Comparison of ENCODE assay signal across 2 cellular contexts in the genomic region with DNA sequence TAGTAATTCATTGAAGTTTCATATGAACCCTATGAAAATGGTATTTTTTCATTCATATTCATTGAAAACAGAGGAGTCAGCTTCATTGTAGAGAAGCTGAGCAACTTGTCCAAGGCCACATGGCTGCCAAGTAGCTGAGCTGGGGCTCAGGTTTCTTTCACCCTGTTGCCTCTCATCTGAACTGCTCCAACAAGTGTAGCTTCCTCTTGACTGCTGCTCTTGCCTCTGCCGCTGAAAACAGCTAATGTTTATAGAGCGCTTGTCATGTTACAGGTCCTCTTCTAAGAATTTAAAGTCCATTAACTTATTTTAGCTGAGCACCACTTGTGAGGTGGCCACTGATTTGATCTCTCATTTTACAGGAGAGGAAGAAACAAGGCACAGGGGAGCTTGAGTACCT.
TF ChIP-seq lines count a peak whose summit lies in the region.

No MANE protein-coding gene starts in this region.

TF ChIP-seq in WTC11, 78 proteins besides CTCF, POLR2A, EP300 and RAD21 (continued from another document and continues in another):
- TF ChIP-seq, protein P1, sequence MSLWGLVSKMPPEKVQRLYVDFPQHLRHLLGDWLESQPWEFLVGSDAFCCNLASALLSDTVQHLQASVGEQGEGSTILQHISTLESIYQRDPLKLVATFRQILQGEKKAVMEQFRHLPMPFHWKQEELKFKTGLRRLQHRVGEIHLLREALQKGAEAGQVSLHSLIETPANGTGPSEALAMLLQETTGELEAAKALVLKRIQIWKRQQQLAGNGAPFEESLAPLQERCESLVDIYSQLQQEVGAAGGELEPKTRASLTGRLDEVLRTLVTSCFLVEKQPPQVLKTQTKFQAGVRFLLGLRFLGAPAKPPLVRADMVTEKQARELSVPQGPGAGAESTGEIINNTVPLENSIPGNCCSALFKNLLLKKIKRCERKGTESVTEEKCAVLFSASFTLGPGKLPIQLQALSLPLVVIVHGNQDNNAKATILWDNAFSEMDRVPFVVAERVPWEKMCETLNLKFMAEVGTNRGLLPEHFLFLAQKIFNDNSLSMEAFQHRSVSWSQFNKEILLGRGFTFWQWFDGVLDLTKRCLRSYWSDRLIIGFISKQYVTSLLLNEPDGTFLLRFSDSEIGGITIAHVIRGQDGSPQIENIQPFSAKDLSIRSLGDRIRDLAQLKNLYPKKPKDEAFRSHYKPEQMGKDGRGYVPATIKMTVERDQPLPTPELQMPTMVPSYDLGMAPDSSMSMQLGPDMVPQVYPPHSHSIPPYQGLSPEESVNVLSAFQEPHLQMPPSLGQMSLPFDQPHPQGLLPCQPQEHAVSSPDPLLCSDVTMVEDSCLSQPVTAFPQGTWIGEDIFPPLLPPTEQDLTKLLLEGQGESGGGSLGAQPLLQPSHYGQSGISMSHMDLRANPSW (CRISPR knock-in tag; conservative IDR thresholded peaks at IDR 0.05; ENCODE audit: low read depth) = no peak
- TF ChIP-seq, protein P2, sequence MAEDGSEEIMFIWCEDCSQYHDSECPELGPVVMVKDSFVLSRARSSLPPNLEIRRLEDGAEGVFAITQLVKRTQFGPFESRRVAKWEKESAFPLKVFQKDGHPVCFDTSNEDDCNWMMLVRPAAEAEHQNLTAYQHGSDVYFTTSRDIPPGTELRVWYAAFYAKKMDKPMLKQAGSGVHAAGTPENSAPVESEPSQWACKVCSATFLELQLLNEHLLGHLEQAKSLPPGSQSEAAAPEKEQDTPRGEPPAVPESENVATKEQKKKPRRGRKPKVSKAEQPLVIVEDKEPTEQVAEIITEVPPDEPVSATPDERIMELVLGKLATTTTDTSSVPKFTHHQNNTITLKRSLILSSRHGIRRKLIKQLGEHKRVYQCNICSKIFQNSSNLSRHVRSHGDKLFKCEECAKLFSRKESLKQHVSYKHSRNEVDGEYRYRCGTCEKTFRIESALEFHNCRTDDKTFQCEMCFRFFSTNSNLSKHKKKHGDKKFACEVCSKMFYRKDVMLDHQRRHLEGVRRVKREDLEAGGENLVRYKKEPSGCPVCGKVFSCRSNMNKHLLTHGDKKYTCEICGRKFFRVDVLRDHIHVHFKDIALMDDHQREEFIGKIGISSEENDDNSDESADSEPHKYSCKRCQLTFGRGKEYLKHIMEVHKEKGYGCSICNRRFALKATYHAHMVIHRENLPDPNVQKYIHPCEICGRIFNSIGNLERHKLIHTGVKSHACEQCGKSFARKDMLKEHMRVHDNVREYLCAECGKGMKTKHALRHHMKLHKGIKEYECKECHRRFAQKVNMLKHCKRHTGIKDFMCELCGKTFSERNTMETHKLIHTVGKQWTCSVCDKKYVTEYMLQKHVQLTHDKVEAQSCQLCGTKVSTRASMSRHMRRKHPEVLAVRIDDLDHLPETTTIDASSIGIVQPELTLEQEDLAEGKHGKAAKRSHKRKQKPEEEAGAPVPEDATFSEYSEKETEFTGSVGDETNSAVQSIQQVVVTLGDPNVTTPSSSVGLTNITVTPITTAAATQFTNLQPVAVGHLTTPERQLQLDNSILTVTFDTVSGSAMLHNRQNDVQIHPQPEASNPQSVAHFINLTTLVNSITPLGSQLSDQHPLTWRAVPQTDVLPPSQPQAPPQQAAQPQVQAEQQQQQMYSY (CRISPR knock-in tag; IDR thresholded peaks at IDR 0.05) = no peak
- TF ChIP-seq ZNF219 (CRISPR knock-in tag; IDR thresholded peaks at IDR 0.05; ENCODE audit: borderline replicate concordance) (no peak), SOX15 (CRISPR knock-in tag; IDR thresholded peaks at IDR 0.05) (no peak), ZBTB21 (CRISPR knock-in tag; IDR thresholded peaks at IDR 0.05; ENCODE audit: borderline replicate concordance) (no peak), PRRX2 (CRISPR knock-in tag; IDR thresholded peaks at IDR 0.05) (no peak)
- TF ChIP-seq, protein P3, sequence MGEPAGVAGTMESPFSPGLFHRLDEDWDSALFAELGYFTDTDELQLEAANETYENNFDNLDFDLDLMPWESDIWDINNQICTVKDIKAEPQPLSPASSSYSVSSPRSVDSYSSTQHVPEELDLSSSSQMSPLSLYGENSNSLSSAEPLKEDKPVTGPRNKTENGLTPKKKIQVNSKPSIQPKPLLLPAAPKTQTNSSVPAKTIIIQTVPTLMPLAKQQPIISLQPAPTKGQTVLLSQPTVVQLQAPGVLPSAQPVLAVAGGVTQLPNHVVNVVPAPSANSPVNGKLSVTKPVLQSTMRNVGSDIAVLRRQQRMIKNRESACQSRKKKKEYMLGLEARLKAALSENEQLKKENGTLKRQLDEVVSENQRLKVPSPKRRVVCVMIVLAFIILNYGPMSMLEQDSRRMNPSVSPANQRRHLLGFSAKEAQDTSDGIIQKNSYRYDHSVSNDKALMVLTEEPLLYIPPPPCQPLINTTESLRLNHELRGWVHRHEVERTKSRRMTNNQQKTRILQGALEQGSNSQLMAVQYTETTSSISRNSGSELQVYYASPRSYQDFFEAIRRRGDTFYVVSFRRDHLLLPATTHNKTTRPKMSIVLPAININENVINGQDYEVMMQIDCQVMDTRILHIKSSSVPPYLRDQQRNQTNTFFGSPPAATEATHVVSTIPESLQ (CRISPR knock-in tag; IDR thresholded peaks at IDR 0.05) = no peak
- TF ChIP-seq, protein P4, sequence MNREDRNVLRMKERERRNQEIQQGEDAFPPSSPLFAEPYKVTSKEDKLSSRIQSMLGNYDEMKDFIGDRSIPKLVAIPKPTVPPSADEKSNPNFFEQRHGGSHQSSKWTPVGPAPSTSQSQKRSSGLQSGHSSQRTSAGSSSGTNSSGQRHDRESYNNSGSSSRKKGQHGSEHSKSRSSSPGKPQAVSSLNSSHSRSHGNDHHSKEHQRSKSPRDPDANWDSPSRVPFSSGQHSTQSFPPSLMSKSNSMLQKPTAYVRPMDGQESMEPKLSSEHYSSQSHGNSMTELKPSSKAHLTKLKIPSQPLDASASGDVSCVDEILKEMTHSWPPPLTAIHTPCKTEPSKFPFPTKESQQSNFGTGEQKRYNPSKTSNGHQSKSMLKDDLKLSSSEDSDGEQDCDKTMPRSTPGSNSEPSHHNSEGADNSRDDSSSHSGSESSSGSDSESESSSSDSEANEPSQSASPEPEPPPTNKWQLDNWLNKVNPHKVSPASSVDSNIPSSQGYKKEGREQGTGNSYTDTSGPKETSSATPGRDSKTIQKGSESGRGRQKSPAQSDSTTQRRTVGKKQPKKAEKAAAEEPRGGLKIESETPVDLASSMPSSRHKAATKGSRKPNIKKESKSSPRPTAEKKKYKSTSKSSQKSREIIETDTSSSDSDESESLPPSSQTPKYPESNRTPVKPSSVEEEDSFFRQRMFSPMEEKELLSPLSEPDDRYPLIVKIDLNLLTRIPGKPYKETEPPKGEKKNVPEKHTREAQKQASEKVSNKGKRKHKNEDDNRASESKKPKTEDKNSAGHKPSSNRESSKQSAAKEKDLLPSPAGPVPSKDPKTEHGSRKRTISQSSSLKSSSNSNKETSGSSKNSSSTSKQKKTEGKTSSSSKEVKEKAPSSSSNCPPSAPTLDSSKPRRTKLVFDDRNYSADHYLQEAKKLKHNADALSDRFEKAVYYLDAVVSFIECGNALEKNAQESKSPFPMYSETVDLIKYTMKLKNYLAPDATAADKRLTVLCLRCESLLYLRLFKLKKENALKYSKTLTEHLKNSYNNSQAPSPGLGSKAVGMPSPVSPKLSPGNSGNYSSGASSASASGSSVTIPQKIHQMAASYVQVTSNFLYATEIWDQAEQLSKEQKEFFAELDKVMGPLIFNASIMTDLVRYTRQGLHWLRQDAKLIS (CRISPR knock-in tag; IDR thresholded peaks at IDR 0.05; ENCODE audit: borderline replicate concordance) = no peak
- TF ChIP-seq, protein P5, sequence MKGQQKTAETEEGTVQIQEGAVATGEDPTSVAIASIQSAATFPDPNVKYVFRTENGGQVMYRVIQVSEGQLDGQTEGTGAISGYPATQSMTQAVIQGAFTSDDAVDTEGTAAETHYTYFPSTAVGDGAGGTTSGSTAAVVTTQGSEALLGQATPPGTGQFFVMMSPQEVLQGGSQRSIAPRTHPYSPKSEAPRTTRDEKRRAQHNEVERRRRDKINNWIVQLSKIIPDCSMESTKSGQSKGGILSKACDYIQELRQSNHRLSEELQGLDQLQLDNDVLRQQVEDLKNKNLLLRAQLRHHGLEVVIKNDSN (CRISPR knock-in tag; IDR thresholded peaks at IDR 0.05) = no peak

TF ChIP-seq in SK-N-SH treated with all-trans-retinoic acid at 6 μM for 48 hours, 23 proteins besides CTCF, POLR2A, EP300 and RAD21 (continued from another document):
- TF ChIP-seq, protein P6, sequence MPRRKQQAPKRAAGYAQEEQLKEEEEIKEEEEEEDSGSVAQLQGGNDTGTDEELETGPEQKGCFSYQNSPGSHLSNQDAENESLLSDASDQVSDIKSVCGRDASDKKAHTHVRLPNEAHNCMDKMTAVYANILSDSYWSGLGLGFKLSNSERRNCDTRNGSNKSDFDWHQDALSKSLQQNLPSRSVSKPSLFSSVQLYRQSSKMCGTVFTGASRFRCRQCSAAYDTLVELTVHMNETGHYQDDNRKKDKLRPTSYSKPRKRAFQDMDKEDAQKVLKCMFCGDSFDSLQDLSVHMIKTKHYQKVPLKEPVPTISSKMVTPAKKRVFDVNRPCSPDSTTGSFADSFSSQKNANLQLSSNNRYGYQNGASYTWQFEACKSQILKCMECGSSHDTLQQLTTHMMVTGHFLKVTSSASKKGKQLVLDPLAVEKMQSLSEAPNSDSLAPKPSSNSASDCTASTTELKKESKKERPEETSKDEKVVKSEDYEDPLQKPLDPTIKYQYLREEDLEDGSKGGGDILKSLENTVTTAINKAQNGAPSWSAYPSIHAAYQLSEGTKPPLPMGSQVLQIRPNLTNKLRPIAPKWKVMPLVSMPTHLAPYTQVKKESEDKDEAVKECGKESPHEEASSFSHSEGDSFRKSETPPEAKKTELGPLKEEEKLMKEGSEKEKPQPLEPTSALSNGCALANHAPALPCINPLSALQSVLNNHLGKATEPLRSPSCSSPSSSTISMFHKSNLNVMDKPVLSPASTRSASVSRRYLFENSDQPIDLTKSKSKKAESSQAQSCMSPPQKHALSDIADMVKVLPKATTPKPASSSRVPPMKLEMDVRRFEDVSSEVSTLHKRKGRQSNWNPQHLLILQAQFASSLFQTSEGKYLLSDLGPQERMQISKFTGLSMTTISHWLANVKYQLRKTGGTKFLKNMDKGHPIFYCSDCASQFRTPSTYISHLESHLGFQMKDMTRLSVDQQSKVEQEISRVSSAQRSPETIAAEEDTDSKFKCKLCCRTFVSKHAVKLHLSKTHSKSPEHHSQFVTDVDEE (CRISPR knock-in tag; IDR thresholded peaks at IDR 0.05) = no peak
- TF ChIP-seq SNAI2 (CRISPR knock-in tag; IDR thresholded peaks at IDR 0.05) = no peak
- TF ChIP-seq ARNTL (CRISPR knock-in tag; IDR thresholded peaks at IDR 0.05; ENCODE audit: borderline replicate concordance, low read depth) = no peak
- TF ChIP-seq, protein P7, sequence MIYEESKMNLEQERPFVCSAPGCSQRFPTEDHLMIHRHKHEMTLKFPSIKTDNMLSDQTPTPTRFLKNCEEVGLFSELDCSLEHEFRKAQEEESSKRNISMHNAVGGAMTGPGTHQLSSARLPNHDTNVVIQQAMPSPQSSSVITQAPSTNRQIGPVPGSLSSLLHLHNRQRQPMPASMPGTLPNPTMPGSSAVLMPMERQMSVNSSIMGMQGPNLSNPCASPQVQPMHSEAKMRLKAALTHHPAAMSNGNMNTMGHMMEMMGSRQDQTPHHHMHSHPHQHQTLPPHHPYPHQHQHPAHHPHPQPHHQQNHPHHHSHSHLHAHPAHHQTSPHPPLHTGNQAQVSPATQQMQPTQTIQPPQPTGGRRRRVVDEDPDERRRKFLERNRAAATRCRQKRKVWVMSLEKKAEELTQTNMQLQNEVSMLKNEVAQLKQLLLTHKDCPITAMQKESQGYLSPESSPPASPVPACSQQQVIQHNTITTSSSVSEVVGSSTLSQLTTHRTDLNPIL (CRISPR knock-in tag; IDR thresholded peaks at IDR 0.05; ENCODE audit: low read depth) = no peak
- TF ChIP-seq, protein P8, sequence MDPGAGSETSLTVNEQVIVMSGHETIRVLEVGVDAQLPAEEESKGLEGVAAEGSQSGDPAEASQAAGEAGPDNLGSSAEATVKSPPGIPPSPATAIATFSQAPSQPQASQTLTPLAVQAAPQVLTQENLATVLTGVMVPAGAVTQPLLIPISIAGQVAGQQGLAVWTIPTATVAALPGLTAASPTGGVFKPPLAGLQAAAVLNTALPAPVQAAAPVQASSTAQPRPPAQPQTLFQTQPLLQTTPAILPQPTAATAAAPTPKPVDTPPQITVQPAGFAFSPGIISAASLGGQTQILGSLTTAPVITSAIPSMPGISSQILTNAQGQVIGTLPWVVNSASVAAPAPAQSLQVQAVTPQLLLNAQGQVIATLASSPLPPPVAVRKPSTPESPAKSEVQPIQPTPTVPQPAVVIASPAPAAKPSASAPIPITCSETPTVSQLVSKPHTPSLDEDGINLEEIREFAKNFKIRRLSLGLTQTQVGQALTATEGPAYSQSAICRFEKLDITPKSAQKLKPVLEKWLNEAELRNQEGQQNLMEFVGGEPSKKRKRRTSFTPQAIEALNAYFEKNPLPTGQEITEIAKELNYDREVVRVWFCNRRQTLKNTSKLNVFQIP (CRISPR knock-in tag; IDR thresholded peaks at IDR 0.05; ENCODE audit: borderline replicate concordance, low read depth) = no peak
- TF ChIP-seq ZNF70 (CRISPR knock-in tag; IDR thresholded peaks at IDR 0.05) = no peak
- TF ChIP-seq ISL1 (CRISPR knock-in tag; IDR thresholded peaks at IDR 0.05) = no peak
- TF ChIP-seq ZNF565 (CRISPR knock-in tag; conservative IDR thresholded peaks at IDR 0.05; ENCODE audit: low read depth) = no peak
- TF ChIP-seq, protein P9, sequence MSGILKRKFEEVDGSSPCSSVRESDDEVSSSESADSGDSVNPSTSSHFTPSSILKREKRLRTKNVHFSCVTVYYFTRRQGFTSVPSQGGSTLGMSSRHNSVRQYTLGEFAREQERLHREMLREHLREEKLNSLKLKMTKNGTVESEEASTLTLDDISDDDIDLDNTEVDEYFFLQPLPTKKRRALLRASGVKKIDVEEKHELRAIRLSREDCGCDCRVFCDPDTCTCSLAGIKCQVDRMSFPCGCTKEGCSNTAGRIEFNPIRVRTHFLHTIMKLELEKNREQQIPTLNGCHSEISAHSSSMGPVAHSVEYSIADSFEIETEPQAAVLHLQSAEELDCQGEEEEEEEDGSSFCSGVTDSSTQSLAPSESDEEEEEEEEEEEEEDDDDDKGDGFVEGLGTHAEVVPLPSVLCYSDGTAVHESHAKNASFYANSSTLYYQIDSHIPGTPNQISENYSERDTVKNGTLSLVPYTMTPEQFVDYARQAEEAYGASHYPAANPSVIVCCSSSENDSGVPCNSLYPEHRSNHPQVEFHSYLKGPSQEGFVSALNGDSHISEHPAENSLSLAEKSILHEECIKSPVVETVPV (CRISPR knock-in tag; IDR thresholded peaks at IDR 0.05) = no peak
